8 cellular contexts compared by ENCODE assay signal in genomic region chr7:149147072-149147729, GRCh38. TPM values are rescaled to one million over a fixed set of nuclear protein-coding genes. Genes with fewer than 3 reads are reported as not detected.
A peak's percentile ranks its signal among the peaks of the same experiment; 100 is the strongest.
DNase-seq lines count a peak whose midpoint lies in the region; ATAC-seq and TF ChIP-seq lines count a peak whose summit lies in the region.

A gene with protein sequence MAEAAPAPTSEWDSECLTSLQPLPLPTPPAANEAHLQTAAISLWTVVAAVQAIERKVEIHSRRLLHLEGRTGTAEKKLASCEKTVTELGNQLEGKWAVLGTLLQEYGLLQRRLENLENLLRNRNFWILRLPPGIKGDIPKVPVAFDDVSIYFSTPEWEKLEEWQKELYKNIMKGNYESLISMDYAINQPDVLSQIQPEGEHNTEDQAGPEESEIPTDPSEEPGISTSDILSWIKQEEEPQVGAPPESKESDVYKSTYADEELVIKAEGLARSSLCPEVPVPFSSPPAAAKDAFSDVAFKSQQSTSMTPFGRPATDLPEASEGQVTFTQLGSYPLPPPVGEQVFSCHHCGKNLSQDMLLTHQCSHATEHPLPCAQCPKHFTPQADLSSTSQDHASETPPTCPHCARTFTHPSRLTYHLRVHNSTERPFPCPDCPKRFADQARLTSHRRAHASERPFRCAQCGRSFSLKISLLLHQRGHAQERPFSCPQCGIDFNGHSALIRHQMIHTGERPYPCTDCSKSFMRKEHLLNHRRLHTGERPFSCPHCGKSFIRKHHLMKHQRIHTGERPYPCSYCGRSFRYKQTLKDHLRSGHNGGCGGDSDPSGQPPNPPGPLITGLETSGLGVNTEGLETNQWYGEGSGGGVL (plus strand): TSS chr7:149147453. CDS start chr7:149147743, 290 bp downstream.

- peak within 1 kb of the TSS; percentile 85 for H3K4me2 ChIP-seq in OCI-LY7 (ENCODE audit: low read length)

- ATAC-seq in GM19468 (IDR thresholded peaks at IDR 0.05; ENCODE audit: extremely low read depth, unreplicated experiment), result peak; percentile 48

- intact Hi-C loops in OCI-LY7 (cut with micrococcal nuclease; ENCODE audit: unreplicated experiment), result loop anchor here (1.0 to 5.0 kb wide), 6 partner anchors 21 to 165 kb away; partner anchors contain the start of genes PDIA4, ZNF212, ZNF425 and ZNF786

- peaks cover 29% of the 10 kb centered on the region for H3K4me1 ChIP-seq in OCI-LY7 (ENCODE audit: insufficient read depth, low read length, poor library complexity, severe bottlenecking)

- H3K4me3 ChIP-seq in OCI-LY7 (ENCODE audit: low read depth, low read length, poor library complexity, severe bottlenecking) (peak within 1 kb of the TSS; percentile 93), epithelial cell of esophagus (ENCODE audit: low read length) (peak within 1 kb of the TSS; percentile 73)

- peak within 1 kb of the TSS; percentile 37; the same call in 1 of the 2 replicates for H2AFZ ChIP-seq in OCI-LY7 (ENCODE audit: low read length)

- CTCF ChIA-PET in OCI-LY7 (lab: Charles Lee; ENCODE audit: unreplicated experiment), result interaction anchor here (0.5 to 1.4 kb wide), 5 partner anchors 13 to 379 kb away, joined by 3 to 12 read pairs (median 5); partner anchors contain the start of gene ZNF425

- peaks cover 9% of the 10 kb centered on the region for H3K36me3 ChIP-seq in OCI-LY7 (ENCODE audit: insufficient read depth, low read length)

- DNase-seq in D341Med (ENCODE audit: low spot score) (peak; percentile 98), HPDE6-E6E7 (ENCODE audit: extremely low spot score) (peak; percentile 80), OCI-LY7 (ENCODE audit: low spot score) (peak; percentile 88), activated T-cell treated with anti-CD3 and anti-CD28 coated beads for 24 hours (ENCODE audit: low read depth) (peak; percentile 80), epithelial cell of esophagus (ENCODE audit: low read depth) (peak; percentile 79), mucosa of gallbladder (ENCODE audit: low spot score) (peak; percentile 66)
- peak; percentile 84 for DNase-seq in stimulated activated CD8-positive, alpha-beta memory T cell treated with anti-CD3 and anti-CD28 coated beads, Interleukin-4, amount 100 ng/mL, for 48 hours

- H3K9me2 ChIP-seq in OCI-LY7 (ENCODE audit: insufficient read depth, low read length), result no peaks in the 10 kb centered on the region

- POLR2A ChIA-PET in OCI-LY7 (lab: Charles Lee), result interaction anchor here (0.8 to 2.4 kb wide), 4 partner anchors 9 to 48 kb away, joined by 3 to 15 read pairs (median 3); partner anchors contain the start of genes ZNF282 and ZNF425

- no peaks in the 10 kb centered on the region for H3K9me3 ChIP-seq in OCI-LY7 (ENCODE audit: low read length)

- H3K27ac ChIP-seq in OCI-LY7 (ENCODE audit: low read depth, low read length, poor library complexity, severe bottlenecking), result peak within 1 kb of the TSS; percentile 82

- TF ChIP-seq CTCF in OCI-LY7 (conservative IDR thresholded peaks at IDR 0.05; ENCODE audit: low read length) (peak; percentile 79), epithelial cell of esophagus (IDR thresholded peaks at IDR 0.05; ENCODE audit: insufficient read depth, low read depth, low read length, missing control alignments) (peak; percentile 28)

- H4K20me1 ChIP-seq in OCI-LY7 (ENCODE audit: insufficient read depth, low read length), result no peaks in the 10 kb centered on the region

- peaks cover 75% of the 10 kb centered on the region for H3K79me2 ChIP-seq in OCI-LY7 (ENCODE audit: insufficient read depth, low read depth, low read length)

- BruUV-seq in OCI-LY7 (replicated peaks; lab: Mats Ljungman, UMichigan), result no TSS peak

RNA-seq across cellular contexts. Expression of the gene that starts here (rescaled TPM):
- 11.4 and 11.8 TPM in 2 replicates for total RNA-seq in OCI-LY7 (2014; rRNA removed; shearing (Covaris generic))
- total RNA-seq in OCI-LY7 (2022) (14.2 and 15.5 TPM in 2 replicates), mucosa of gallbladder (15.3 TPM)

Comparison
In these comparisons a context has a peak if more than half of its experiments do, and no peak if none do; other contexts are left out.
1. Peak in every context shown above with its lines: DNase-seq, ATAC-seq, H3K4me3 ChIP-seq and H3K27ac ChIP-seq.